Comparison of ENCODE assay signal across 6 cellular contexts in genomic region chr2:222768019-222768418, GRCh38.
DNase-seq lines count a peak whose midpoint lies in the region; ATAC-seq, FAIRE-seq and TF ChIP-seq lines count a peak whose summit lies in the region.
"Not testable (repeated sequence)": the region's sequence is repeated elsewhere in the genome, so short reads cannot be mapped to it uniquely, and the experiment has no call there.

No MANE protein-coding gene starts in this region.

- SMC1A ChIA-PET in GM12878 (lab: Charles Lee; ENCODE audit: uncharacterized antibody, unreplicated experiment), result interaction anchor here (0.6 kb wide), 1 partner anchor 417 kb away, joined by 3 read pairs; no protein-coding TSS in a partner anchor

- H3K9ac ChIP-seq in GM12878 (ENCODE audit: control insufficient read depth, insufficient read depth, low read length), result not testable (repeated sequence)

- not testable (repeated sequence) for TF ChIP-seq RAD21 in GM12878 (IDR thresholded peaks at IDR 0.05; ENCODE audit: insufficient read depth, low read depth, low read length)

- H3K4me1 Mint-ChIP-seq in activated CD8-positive, alpha-beta memory T cell treated with anti-CD3 and anti-CD28 coated beads, Interleukin-2, amount 10 ng/mL, durations not matched to agents 7 days and 5 days, result not testable (repeated sequence)

- peak; percentile 43 for DNase-seq in EH (ENCODE audit: low read depth)
- DNase-seq in MV-4-11 (lab: John Stamatoyannopoulos, UW), result peak; percentile 36
- not testable (repeated sequence) for DNase-seq in activated CD8-positive, alpha-beta memory T cell treated with anti-CD3 and anti-CD28 coated beads, Interleukin-2, amount 10 ng/mL, durations not matched to agents 7 days and 5 days; GM12878 (ENCODE audit: low read depth, low spot score)
- DNase-seq in fibroblast of gingiva (ENCODE audit: low read depth), result peak; percentile 31

- 57% methylated on average over 6 of the region's 6 CpGs for WGBS in GM12878 (ENCODE audit: insufficient coverage, insufficient replicate concordance, low lambda C conversion rate, missing lambda C conversion rate)

- not testable (repeated sequence) for H3K4me2 ChIP-seq in GM12878 (ENCODE audit: control insufficient read depth, insufficient read depth)

- H3K36me3 ChIP-seq in GM12878 (ENCODE audit: control insufficient read depth in 2 of 2, insufficient read depth in 2 of 2, low read length in 1 of 2), result not testable (repeated sequence)

- peaks cover 56% of the 10 kb centered on the region for H3K27me3 Mint-ChIP-seq in activated CD8-positive, alpha-beta memory T cell treated with anti-CD3 and anti-CD28 coated beads, Interleukin-2, amount 10 ng/mL, durations not matched to agents 7 days and 5 days

- not testable (repeated sequence) for H4K20me1 ChIP-seq in GM12878 (ENCODE audit: control insufficient read depth, insufficient read depth)

- not testable (repeated sequence) for TF ChIP-seq CTCF in GM12878 (IDR thresholded peaks at IDR 0.05 in 2 of 3, conservative IDR thresholded peaks at IDR 0.05 in 1 of 3; ENCODE audit: control insufficient read depth in 2 of 3, extremely low read depth in 1 of 3, insufficient read depth in 1 of 3, low read depth in 3 of 3, low read length in 3 of 3)

- not testable (repeated sequence) for H3K4me3 Mint-ChIP-seq in activated CD8-positive, alpha-beta memory T cell treated with anti-CD3 and anti-CD28 coated beads, Interleukin-2, amount 10 ng/mL, durations not matched to agents 7 days and 5 days

- H3K27ac ChIP-seq in GM12878 (ENCODE audit: control insufficient read depth, insufficient read depth), result not testable (repeated sequence)

- in situ Hi-C loops in GM12878 (cut with MboI), result not testable (repeated sequence)

- not testable (repeated sequence) for TF ChIP-seq POLR2A in GM12878 (IDR thresholded peaks at IDR 0.05; ENCODE audit: low read depth, low read length)

- not testable (repeated sequence) for H2AFZ ChIP-seq in GM12878 (ENCODE audit: control insufficient read depth, low read depth, low read length)

- not testable (repeated sequence) for H3K4me3 ChIP-seq in GM12878

- H3K4me1 ChIP-seq in GM12878 (ENCODE audit: control insufficient read depth, insufficient read depth, low read length), result not testable (repeated sequence)

- POLR2A ChIA-PET in GM12878 (lab: Charles Lee), result not testable (repeated sequence)

- FAIRE-seq in GM12878 (lab: Jason Lieb, UNC), result not testable (repeated sequence)

- not testable (repeated sequence) for TF ChIP-seq EP300 in GM12878 (IDR thresholded peaks at IDR 0.05; ENCODE audit: borderline replicate concordance in 1 of 2, control insufficient read depth in 1 of 2, low read depth in 2 of 2, low read length in 2 of 2)

- intact Hi-C loops in GM12878 (cut with micrococcal nuclease; ENCODE audit: unreplicated experiment), result not testable (repeated sequence)

- not testable (repeated sequence) for H3K36me3 Mint-ChIP-seq in activated CD8-positive, alpha-beta memory T cell treated with anti-CD3 and anti-CD28 coated beads, Interleukin-2, amount 10 ng/mL, durations not matched to agents 7 days and 5 days

- BruUV-seq in GM12878 (replicated peaks; lab: Mats Ljungman, UMichigan), result not testable (repeated sequence)

- not testable (repeated sequence) for H3K27ac Mint-ChIP-seq in activated CD8-positive, alpha-beta memory T cell treated with anti-CD3 and anti-CD28 coated beads, Interleukin-2, amount 10 ng/mL, durations not matched to agents 7 days and 5 days

- H3K9me3 ChIP-seq in GM12878 (replicated peaks; ENCODE audit: control insufficient read depth, insufficient read depth, low read length), result not testable (repeated sequence)

- peak; percentile 50 for ATAC-seq in GM19351 (IDR thresholded peaks at IDR 0.05; ENCODE audit: unreplicated experiment)
- peak; percentile 33 for ATAC-seq in activated CD8-positive, alpha-beta memory T cell treated with anti-CD3 and anti-CD28 coated beads, Interleukin-2, amount 10 ng/mL, durations not matched to agents 7 days and 5 days
- ATAC-seq in GM12878, result not testable (repeated sequence)

- not testable (repeated sequence) for H3K9me3 Mint-ChIP-seq in activated CD8-positive, alpha-beta memory T cell treated with anti-CD3 and anti-CD28 coated beads, Interleukin-2, amount 10 ng/mL, durations not matched to agents 7 days and 5 days (ENCODE audit: low read depth)

- not testable (repeated sequence) for H3K79me2 ChIP-seq in GM12878 (ENCODE audit: control insufficient read depth, insufficient read depth, low read length)

- H3K27me3 ChIP-seq in GM12878 (replicated peaks in 1 of 2; ENCODE audit: control insufficient read depth in 2 of 2, insufficient read depth in 2 of 2, low read length in 1 of 2), result not testable (repeated sequence)

- RAD21 ChIA-PET in GM12878 (lab: Charles Lee; ENCODE audit: unreplicated experiment), result not testable (repeated sequence)

- CTCF ChIA-PET in activated CD8-positive, alpha-beta memory T cell treated with anti-CD3 and anti-CD28 coated beads, Interleukin-2, amount 10 ng/mL, durations not matched to agents 7 days and 5 days (lab: Charles Lee), result interaction anchor here (1.1 kb wide), 1 partner anchor 16 kb away, joined by 3 read pairs; no protein-coding TSS in a partner anchor
- CTCF ChIA-PET in GM12878 (lab: Yijun Ruan, JAX), result not testable (repeated sequence)

TF ChIP-seq in GM12878, 131 proteins besides CTCF, POLR2A, EP300 and RAD21:
- TF ChIP-seq NR2F1 (conservative IDR thresholded peaks at IDR 0.05), result peak; percentile 42; the same call in 1 of the 2 replicates
